Comparison of ENCODE assay signal across 12 cellular contexts in genomic region chr6:24981385-24981758, GRCh38. TPM values are rescaled to one million over a fixed set of nuclear protein-coding genes. Genes with fewer than 3 reads are reported as not detected.
A peak's percentile ranks its signal among the peaks of the same experiment; 100 is the strongest.
DNase-seq lines count a peak whose midpoint lies in the region; ATAC-seq, FAIRE-seq and TF ChIP-seq lines count a peak whose summit lies in the region.
"Had no signal": no experiment of that assay in that cellular context is flagged by ENCODE, and none has a peak within 500 bp of the region (broad histone marks: within the 10 kb centered on the region; RNA-seq: fewer than 3 reads in every experiment).

No MANE protein-coding gene starts in this region.

- no peaks in the 10 kb centered on the region for H3K79me2 ChIP-seq in endothelial cell of umbilical vein (ENCODE audit: control insufficient read depth, insufficient read depth, low read length)

- H4K20me1 ChIP-seq in endothelial cell of umbilical vein (replicated peaks; ENCODE audit: control insufficient read depth, extremely low read depth, insufficient read depth, low read length), result no peaks in the 10 kb centered on the region

- H3K4me1 ChIP-seq in endothelial cell of umbilical vein (ENCODE audit: control insufficient read depth, extremely low read depth, insufficient read depth, low read length), result no peaks in the 10 kb centered on the region
- H3K4me1 ChIP-seq in neuronal stem cell (ENCODE audit: control insufficient read depth in 2 of 2, insufficient read depth in 1 of 2, low read depth in 1 of 2, low read length in 2 of 2), result peaks cover 18 to 42% of the 10 kb centered on the region in 2 donors
- no peaks in the 10 kb centered on the region for H3K4me1 ChIP-seq in esophagus squamous epithelium
- H3K4me1 ChIP-seq in heart right ventricle, result peaks cover 0 to 14% (median 7%) of the 10 kb centered on the region in 9 donors
- H3K4me1 ChIP-seq: BE2C had no signal

- H3K9ac ChIP-seq in endothelial cell of umbilical vein (replicated peaks; ENCODE audit: extremely low read depth, insufficient read depth, low read length) (no peak overlapping the region), neuronal stem cell (ENCODE audit: low read depth, low read length, poor library complexity) (no peak overlapping the region)

- DNase-seq in Daoy (ENCODE audit: low read depth) (peak; percentile 70), NCI-H226 (peak; percentile 86), endothelial cell of umbilical vein (ENCODE audit: low read depth, low spot score) (peak; percentile 36), neuronal stem cell (ENCODE audit: low spot score) (no peak), esophagus squamous epithelium (lab: John Stamatoyannopoulos, UW) (no peak), NOMO-1 treated with DMSO at 0.1 percent for 48 hours (lab: John Stamatoyannopoulos, UW; ENCODE audit: unreplicated experiment) (no peak), heart right ventricle (no peak), medulla oblongata (ENCODE audit: extremely low spot score) (no peak)
- DNase-seq: activated naive CD8-positive, alpha-beta T cell treated with anti-CD3 and anti-CD28 coated beads for 36 hours; BE2C; natural killer cell had no signal

- TF ChIP-seq POLR2A in endothelial cell of umbilical vein (IDR thresholded peaks at IDR 0.05; ENCODE audit: low read depth, low read length) (no peak), esophagus squamous epithelium (IDR thresholded peaks at IDR 0.05) (no peak)

- BruUV-seq in endothelial cell of umbilical vein (replicated peaks; lab: Mats Ljungman, UMichigan), result no TSS peak

- no peak overlapping the region for H3K23ac ChIP-seq in neuronal stem cell (ENCODE audit: low read depth, low read length, poor library complexity)

- peak overlapping the region; percentile 89 for H3K18ac ChIP-seq in neuronal stem cell (ENCODE audit: low read length)

- POLR2A ChIA-PET in endothelial cell of umbilical vein (lab: Charles Lee), result no interaction called here

- no peaks in the 10 kb centered on the region for H3K9me1 ChIP-seq in endothelial cell of umbilical vein (replicated peaks; ENCODE audit: control insufficient read depth, extremely low read depth, insufficient read depth, low read length)

- intact Hi-C loops in endothelial cell of umbilical vein (cut with micrococcal nuclease), result no loop called here
- intact Hi-C loops in esophagus squamous epithelium (cut with DNase I), result no loop called here
- intact Hi-C loops in heart right ventricle (cut with DNase I), result no loop called here

- H4K91ac ChIP-seq in neuronal stem cell (ENCODE audit: low read depth, low read length, poor library complexity), result peak overlapping the region; percentile 12

- H3K4me2 ChIP-seq in endothelial cell of umbilical vein (ENCODE audit: insufficient read depth, low read length) (no peak overlapping the region), neuronal stem cell (ENCODE audit: insufficient read depth, low read length, poor library complexity, severe bottlenecking) (no peak overlapping the region)

- H2AK5ac ChIP-seq in neuronal stem cell (ENCODE audit: low read depth, low read length), result no peak overlapping the region

- H2BK15ac ChIP-seq in neuronal stem cell (ENCODE audit: low read length), result no peak overlapping the region

- no peak overlapping the region for H2BK12ac ChIP-seq in neuronal stem cell (ENCODE audit: low read length)

- no peak overlapping the region for H2BK5ac ChIP-seq in neuronal stem cell (ENCODE audit: low read length)

- no peak overlapping the region for H2BK120ac ChIP-seq in neuronal stem cell (ENCODE audit: low read depth, low read length)

- H3K36me3 ChIP-seq in endothelial cell of umbilical vein (ENCODE audit: control insufficient read depth in 2 of 2, extremely low read depth in 1 of 2, insufficient read depth in 2 of 2, low read length in 2 of 2), result no peaks in the 10 kb centered on the region
- H3K36me3 ChIP-seq in neuronal stem cell (replicated peaks in 1 of 2; ENCODE audit: control insufficient read depth in 2 of 2, insufficient read depth in 2 of 2, low read length in 2 of 2), result no peaks in the 10 kb centered on the region
- no peaks in the 10 kb centered on the region for H3K36me3 ChIP-seq in esophagus squamous epithelium
- no peaks in the 10 kb centered on the region for H3K36me3 ChIP-seq in heart right ventricle
- H3K36me3 ChIP-seq: BE2C had no signal

- TF ChIP-seq CTCF in endothelial cell of umbilical vein (IDR thresholded peaks at IDR 0.05; ENCODE audit: extremely low read depth in 1 of 2, insufficient read depth in 1 of 2, low read depth in 1 of 2, low read length in 2 of 2) (no peak), esophagus squamous epithelium (IDR thresholded peaks at IDR 0.05) (no peak), heart right ventricle (IDR thresholded peaks at IDR 0.05) (no peak)

- ATAC-seq in heart right ventricle, result no peak
- ATAC-seq: natural killer cell had no signal

- H3K79me1 ChIP-seq in neuronal stem cell (ENCODE audit: low read depth, low read length), result no peaks in the 10 kb centered on the region

- H3K27me3 ChIP-seq in endothelial cell of umbilical vein (ENCODE audit: control insufficient read depth in 2 of 2, insufficient read depth in 2 of 2, low read length in 2 of 2), result no peaks in the 10 kb centered on the region
- H3K27me3 ChIP-seq in neuronal stem cell (ENCODE audit: control insufficient read depth in 3 of 3, insufficient read depth in 3 of 3, low read depth in 1 of 3, low read length in 3 of 3), result no peaks in the 10 kb centered on the region
- no peaks in the 10 kb centered on the region for H3K27me3 ChIP-seq in esophagus squamous epithelium
- H3K27me3 ChIP-seq in heart right ventricle, result no peaks in the 10 kb centered on the region
- H3K27me3 ChIP-seq: BE2C had no signal

- H4K8ac ChIP-seq in neuronal stem cell (ENCODE audit: low read depth, low read length), result no peak overlapping the region

- FAIRE-seq in endothelial cell of umbilical vein (lab: Jason Lieb, UNC), result peak; percentile 68

- no CpG with 5 or more reads among the region's 4 CpGs for WGBS in neuronal stem cell (ENCODE audit: extremely low coverage in 2 of 2, insufficient read length in 2 of 2, insufficient replicate concordance in 1 of 2), 2 donors
- WGBS in esophagus squamous epithelium, 2 donors, result 86 to 90% methylated on average over 1 to 4 of the region's 4 CpGs
- 68 to 70% methylated on average over 4 of the region's 4 CpGs for WGBS in heart right ventricle, 2 donors

- CTCF ChIA-PET in endothelial cell of umbilical vein (lab: Charles Lee), result interaction anchor here (1.4 to 7.2 kb wide), 2 partner anchors 10 to 47 kb away, joined by 3 to 51 read pairs; no protein-coding TSS in a partner anchor

- H3K4ac ChIP-seq in neuronal stem cell (ENCODE audit: low read length), result no peak overlapping the region

- H3K4me3 ChIP-seq in endothelial cell of umbilical vein (replicated peaks in 1 of 3; ENCODE audit: insufficient read depth in 1 of 3, low read depth in 1 of 3, low read length in 3 of 3) (no peak overlapping the region), neuronal stem cell (ENCODE audit: low read length in 2 of 2) (no peak overlapping the region), esophagus squamous epithelium (no peak overlapping the region), heart right ventricle (no peak overlapping the region)

- dilution Hi-C loops in endothelial cell of umbilical vein (cut with MboI; ENCODE audit: extremely low pct_ligation_motif_present, low sequenced_read_pairs), result no loop called here

- no peaks in the 10 kb centered on the region for H3K9me3 ChIP-seq in endothelial cell of umbilical vein (replicated peaks; ENCODE audit: control insufficient read depth, insufficient read depth, low read length)
- H3K9me3 ChIP-seq in neuronal stem cell (replicated peaks in 1 of 2; ENCODE audit: control insufficient read depth in 2 of 2, insufficient read depth in 1 of 2, low read depth in 1 of 2, low read length in 2 of 2), result no peaks in the 10 kb centered on the region
- no peaks in the 10 kb centered on the region for H3K9me3 ChIP-seq in esophagus squamous epithelium
- no peaks in the 10 kb centered on the region for H3K9me3 ChIP-seq in heart right ventricle
- H3K9me3 ChIP-seq: BE2C had no signal

- H3K27ac ChIP-seq in endothelial cell of umbilical vein (ENCODE audit: insufficient read depth, low read depth, low read length), result no peak overlapping the region
- H3K27ac ChIP-seq in neuronal stem cell (replicated peaks; ENCODE audit: low read length), result peak overlapping the region; percentile 95
- no peak overlapping the region for H3K27ac ChIP-seq in esophagus squamous epithelium
- no peak overlapping the region for H3K27ac ChIP-seq in heart right ventricle
- H3K27ac ChIP-seq: RWPE1 had no signal

- H2AFZ ChIP-seq in endothelial cell of umbilical vein (ENCODE audit: low read depth, low read length) (peak overlapping the region; percentile 8), neuronal stem cell (ENCODE audit: low read length) (peak overlapping the region; percentile 60)

- H3K14ac ChIP-seq in neuronal stem cell (ENCODE audit: low read length), result no peak overlapping the region

TF ChIP-seq in endothelial cell of umbilical vein, 7 proteins besides CTCF, POLR2A, EP300 and RAD21:
- TF ChIP-seq JUN (IDR thresholded peaks at IDR 0.05; ENCODE audit: borderline replicate concordance, insufficient read depth, insufficient read length, low read depth) (no peak), EZH2 (IDR thresholded peaks at IDR 0.05; ENCODE audit: borderline replicate concordance, low read depth, low read length, severe bottlenecking) (no peak), FOS (IDR thresholded peaks at IDR 0.05; ENCODE audit: borderline replicate concordance, insufficient read depth, low read length) (peak; percentile 50), GATA2 (IDR thresholded peaks at IDR 0.05; ENCODE audit: insufficient read depth, insufficient read length, low read depth, low read length) (peak; percentile 22)

RNA-seq across cellular contexts. Expression of gene RIPOR2, which starts 45.6 kb away (rescaled TPM):
- 0.06 and 2.3 TPM in 2 replicates for total RNA-seq in Daoy (2014; rRNA removed; shearing (Covaris generic))
- total RNA-seq in endothelial cell of umbilical vein (not detected in 2 replicates), esophagus squamous epithelium (1 to 10 TPM in 3 of 4 donors, under 1 TPM in 1; 0.83 to 4.4 (median 3.3) TPM), heart right ventricle (10 to 100 TPM in 1 of 10 donors, 1 to 10 TPM in 9; 2.0 to 14.5 (median 4.6) TPM)
- polyA plus RNA-seq in endothelial cell of umbilical vein (0.10 TPM in 1 of 2 replicates, not detected in the other), heart right ventricle (1 to 10 TPM; 1.2 to 1.4 TPM)
- 0.03 TPM in 1 of 2 replicates, not detected in the other for polyA plus RNA-seq in endothelial cell of umbilical vein (2011; cell fraction: cytosol; rRNA removed)
- 0.16 TPM in 1 of 2 replicates, not detected in the other for polyA plus RNA-seq in endothelial cell of umbilical vein (2011; cell fraction: nucleus; rRNA removed)
- polyA plus RNA-seq in endothelial cell of umbilical vein (2012), result not detected in 2 replicates
- 0.24 TPM in 1 of 2 replicates, not detected in the other for polyA minus RNA-seq in endothelial cell of umbilical vein
- not detected for polyA minus RNA-seq in endothelial cell of umbilical vein (2011; cell fraction: cytosol; rRNA and poly(A)+ RNA removed)
- 0.58 TPM in 1 of 2 replicates, not detected in the other for polyA minus RNA-seq in endothelial cell of umbilical vein (2011; cell fraction: nucleus; rRNA and poly(A)+ RNA removed)
- 3.1 TPM for polyA plus RNA-seq in neuronal stem cell (2013, experiment 1 of 2)
- polyA plus RNA-seq in neuronal stem cell (2013, experiment 2 of 2), result 3.3 TPM

Comparison
In these comparisons a context has a peak if more than half of its experiments do, and no peak if none do; other contexts are left out.
1. DNase-seq: peak in Daoy (single experiment), NCI-H226 (single experiment) and endothelial cell of umbilical vein (single experiment); none in neuronal stem cell (single experiment), esophagus squamous epithelium (single experiment), NOMO-1 treated with DMSO at 0.1 percent for 48 hours (single experiment), heart right ventricle (0 of 2) and medulla oblongata (single experiment).